In the genomic region with DNA sequence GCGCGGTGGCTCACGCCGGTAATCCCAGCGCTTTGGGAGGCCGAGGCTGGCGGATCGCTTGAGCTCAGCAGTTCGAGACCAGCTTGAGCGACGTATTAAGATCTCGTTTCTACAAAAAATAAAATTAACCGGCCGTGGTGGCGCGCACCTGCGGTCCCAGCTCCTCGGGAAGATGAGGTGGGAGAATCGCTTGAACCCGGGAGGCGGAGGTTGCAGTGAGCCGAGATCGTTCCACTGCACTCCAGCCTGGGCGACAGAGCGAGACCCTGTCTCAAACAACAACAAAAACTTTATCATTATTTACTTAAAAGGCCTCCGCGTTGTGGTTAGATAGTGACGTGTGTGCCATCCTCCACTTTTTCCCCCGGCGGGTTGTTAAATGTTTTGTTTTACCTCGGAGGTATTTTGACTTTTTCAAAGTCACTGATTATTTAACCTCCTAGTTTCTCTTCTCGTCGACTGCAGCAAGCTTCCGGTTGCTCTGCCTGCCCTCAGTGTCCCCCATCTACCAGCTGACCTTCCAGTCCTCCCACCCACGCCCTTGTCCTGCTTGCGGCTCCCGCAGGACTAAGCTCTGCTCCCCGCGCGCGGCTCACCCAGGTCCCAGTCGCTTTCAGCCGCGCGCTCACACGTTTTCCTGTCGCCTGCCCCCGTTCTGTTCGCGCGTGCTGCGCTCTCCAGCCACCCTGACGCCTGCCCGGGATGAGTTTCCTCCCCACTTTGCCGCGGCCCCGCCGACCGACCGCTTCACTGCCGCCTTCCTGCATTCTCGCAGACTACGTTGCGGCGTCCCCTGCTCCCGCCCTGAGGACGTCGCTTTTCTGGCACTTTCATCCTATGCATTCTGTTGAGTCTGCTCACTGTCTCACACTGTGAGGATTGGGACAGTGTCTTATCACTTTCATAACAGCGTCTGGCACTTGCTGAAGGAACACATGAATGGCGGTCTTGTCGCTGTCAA, we compare ENCODE assay signal across 1 cellular context.
TF ChIP-seq lines count a peak whose summit lies in the region.

No MANE protein-coding gene starts in this region.

TF ChIP-seq in WTC11, 78 proteins besides CTCF, POLR2A, EP300 and RAD21 (continued from another document):
- TF ChIP-seq FOXJ3 (CRISPR knock-in tag; IDR thresholded peaks at IDR 0.05; ENCODE audit: borderline replicate concordance), result no peak
- TF ChIP-seq, protein P1, sequence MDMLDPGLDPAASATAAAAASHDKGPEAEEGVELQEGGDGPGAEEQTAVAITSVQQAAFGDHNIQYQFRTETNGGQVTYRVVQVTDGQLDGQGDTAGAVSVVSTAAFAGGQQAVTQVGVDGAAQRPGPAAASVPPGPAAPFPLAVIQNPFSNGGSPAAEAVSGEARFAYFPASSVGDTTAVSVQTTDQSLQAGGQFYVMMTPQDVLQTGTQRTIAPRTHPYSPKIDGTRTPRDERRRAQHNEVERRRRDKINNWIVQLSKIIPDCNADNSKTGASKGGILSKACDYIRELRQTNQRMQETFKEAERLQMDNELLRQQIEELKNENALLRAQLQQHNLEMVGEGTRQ (CRISPR knock-in tag; IDR thresholded peaks at IDR 0.05), result no peak
- TF ChIP-seq ESRRA (CRISPR knock-in tag; IDR thresholded peaks at IDR 0.05; ENCODE audit: borderline replicate concordance), result no peak
- TF ChIP-seq ETV6 (CRISPR knock-in tag; IDR thresholded peaks at IDR 0.05), result 0 out of 2 replicates have a peak, but pooled peaks have one; percentile 48
- TF ChIP-seq GABPB1 (CRISPR knock-in tag; IDR thresholded peaks at IDR 0.05), result peak; percentile 78
- peak; percentile 70; the same call in 1 of the 2 replicates for TF ChIP-seq NFE2L1 (CRISPR knock-in tag; IDR thresholded peaks at IDR 0.05)
- no peak for TF ChIP-seq ZNF138 (CRISPR knock-in tag; conservative IDR thresholded peaks at IDR 0.05)
- peak; percentile 56; the same call in 1 of the 2 replicates for TF ChIP-seq TCF7 (CRISPR knock-in tag; IDR thresholded peaks at IDR 0.05; ENCODE audit: low read depth)
- TF ChIP-seq, protein P2, sequence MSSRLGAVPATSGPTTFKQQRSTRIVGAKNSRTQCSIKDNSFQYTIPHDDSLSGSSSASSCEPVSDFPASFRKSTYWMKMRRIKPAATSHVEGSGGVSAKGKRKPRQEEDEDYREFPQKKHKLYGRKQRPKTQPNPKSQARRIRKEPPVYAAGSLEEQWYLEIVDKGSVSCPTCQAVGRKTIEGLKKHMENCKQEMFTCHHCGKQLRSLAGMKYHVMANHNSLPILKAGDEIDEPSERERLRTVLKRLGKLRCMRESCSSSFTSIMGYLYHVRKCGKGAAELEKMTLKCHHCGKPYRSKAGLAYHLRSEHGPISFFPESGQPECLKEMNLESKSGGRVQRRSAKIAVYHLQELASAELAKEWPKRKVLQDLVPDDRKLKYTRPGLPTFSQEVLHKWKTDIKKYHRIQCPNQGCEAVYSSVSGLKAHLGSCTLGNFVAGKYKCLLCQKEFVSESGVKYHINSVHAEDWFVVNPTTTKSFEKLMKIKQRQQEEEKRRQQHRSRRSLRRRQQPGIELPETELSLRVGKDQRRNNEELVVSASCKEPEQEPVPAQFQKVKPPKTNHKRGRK (CRISPR knock-in tag; IDR thresholded peaks at IDR 0.05; ENCODE audit: borderline replicate concordance), result no peak
- TF ChIP-seq KAT7 (CRISPR knock-in tag; IDR thresholded peaks at IDR 0.05; ENCODE audit: borderline replicate concordance), result 0 out of 2 replicates have a peak, but pooled peaks have one; percentile 62
- TF ChIP-seq, protein P3, sequence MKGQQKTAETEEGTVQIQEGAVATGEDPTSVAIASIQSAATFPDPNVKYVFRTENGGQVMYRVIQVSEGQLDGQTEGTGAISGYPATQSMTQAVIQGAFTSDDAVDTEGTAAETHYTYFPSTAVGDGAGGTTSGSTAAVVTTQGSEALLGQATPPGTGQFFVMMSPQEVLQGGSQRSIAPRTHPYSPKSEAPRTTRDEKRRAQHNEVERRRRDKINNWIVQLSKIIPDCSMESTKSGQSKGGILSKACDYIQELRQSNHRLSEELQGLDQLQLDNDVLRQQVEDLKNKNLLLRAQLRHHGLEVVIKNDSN (CRISPR knock-in tag; IDR thresholded peaks at IDR 0.05), result peak; percentile 54; the same call in 1 of the 2 replicates
- TF ChIP-seq SP1 (CRISPR knock-in tag; conservative IDR thresholded peaks at IDR 0.05), result no peak
- no peak for TF ChIP-seq NR2C2 (CRISPR knock-in tag; IDR thresholded peaks at IDR 0.05)
- TF ChIP-seq, protein P4, sequence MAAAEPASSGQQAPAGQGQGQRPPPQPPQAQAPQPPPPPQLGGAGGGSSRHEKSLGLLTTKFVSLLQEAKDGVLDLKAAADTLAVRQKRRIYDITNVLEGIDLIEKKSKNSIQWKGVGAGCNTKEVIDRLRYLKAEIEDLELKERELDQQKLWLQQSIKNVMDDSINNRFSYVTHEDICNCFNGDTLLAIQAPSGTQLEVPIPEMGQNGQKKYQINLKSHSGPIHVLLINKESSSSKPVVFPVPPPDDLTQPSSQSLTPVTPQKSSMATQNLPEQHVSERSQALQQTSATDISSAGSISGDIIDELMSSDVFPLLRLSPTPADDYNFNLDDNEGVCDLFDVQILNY (CRISPR knock-in tag; IDR thresholded peaks at IDR 0.05), result peak; percentile 45; the same call in 1 of the 2 replicates
- no peak for TF ChIP-seq ZNF396 (CRISPR knock-in tag; IDR thresholded peaks at IDR 0.05; ENCODE audit: borderline replicate concordance)
- TF ChIP-seq ZBTB21 (CRISPR knock-in tag; IDR thresholded peaks at IDR 0.05; ENCODE audit: borderline replicate concordance), result no peak
- TF ChIP-seq, protein P5, sequence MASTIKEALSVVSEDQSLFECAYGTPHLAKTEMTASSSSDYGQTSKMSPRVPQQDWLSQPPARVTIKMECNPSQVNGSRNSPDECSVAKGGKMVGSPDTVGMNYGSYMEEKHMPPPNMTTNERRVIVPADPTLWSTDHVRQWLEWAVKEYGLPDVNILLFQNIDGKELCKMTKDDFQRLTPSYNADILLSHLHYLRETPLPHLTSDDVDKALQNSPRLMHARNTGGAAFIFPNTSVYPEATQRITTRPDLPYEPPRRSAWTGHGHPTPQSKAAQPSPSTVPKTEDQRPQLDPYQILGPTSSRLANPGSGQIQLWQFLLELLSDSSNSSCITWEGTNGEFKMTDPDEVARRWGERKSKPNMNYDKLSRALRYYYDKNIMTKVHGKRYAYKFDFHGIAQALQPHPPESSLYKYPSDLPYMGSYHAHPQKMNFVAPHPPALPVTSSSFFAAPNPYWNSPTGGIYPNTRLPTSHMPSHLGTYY (CRISPR knock-in tag; IDR thresholded peaks at IDR 0.05), result no peak
- TF ChIP-seq MYBL2 (CRISPR knock-in tag; IDR thresholded peaks at IDR 0.05), result no peak; the same call in 1 of the 2 replicates
- 0 out of 2 replicates have a peak, but pooled peaks have one; percentile 38 for TF ChIP-seq CREB1 (CRISPR knock-in tag; IDR thresholded peaks at IDR 0.05)
- TF ChIP-seq, protein P6, sequence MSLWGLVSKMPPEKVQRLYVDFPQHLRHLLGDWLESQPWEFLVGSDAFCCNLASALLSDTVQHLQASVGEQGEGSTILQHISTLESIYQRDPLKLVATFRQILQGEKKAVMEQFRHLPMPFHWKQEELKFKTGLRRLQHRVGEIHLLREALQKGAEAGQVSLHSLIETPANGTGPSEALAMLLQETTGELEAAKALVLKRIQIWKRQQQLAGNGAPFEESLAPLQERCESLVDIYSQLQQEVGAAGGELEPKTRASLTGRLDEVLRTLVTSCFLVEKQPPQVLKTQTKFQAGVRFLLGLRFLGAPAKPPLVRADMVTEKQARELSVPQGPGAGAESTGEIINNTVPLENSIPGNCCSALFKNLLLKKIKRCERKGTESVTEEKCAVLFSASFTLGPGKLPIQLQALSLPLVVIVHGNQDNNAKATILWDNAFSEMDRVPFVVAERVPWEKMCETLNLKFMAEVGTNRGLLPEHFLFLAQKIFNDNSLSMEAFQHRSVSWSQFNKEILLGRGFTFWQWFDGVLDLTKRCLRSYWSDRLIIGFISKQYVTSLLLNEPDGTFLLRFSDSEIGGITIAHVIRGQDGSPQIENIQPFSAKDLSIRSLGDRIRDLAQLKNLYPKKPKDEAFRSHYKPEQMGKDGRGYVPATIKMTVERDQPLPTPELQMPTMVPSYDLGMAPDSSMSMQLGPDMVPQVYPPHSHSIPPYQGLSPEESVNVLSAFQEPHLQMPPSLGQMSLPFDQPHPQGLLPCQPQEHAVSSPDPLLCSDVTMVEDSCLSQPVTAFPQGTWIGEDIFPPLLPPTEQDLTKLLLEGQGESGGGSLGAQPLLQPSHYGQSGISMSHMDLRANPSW (CRISPR knock-in tag; conservative IDR thresholded peaks at IDR 0.05; ENCODE audit: low read depth), result no peak
- TF ChIP-seq, protein P7, sequence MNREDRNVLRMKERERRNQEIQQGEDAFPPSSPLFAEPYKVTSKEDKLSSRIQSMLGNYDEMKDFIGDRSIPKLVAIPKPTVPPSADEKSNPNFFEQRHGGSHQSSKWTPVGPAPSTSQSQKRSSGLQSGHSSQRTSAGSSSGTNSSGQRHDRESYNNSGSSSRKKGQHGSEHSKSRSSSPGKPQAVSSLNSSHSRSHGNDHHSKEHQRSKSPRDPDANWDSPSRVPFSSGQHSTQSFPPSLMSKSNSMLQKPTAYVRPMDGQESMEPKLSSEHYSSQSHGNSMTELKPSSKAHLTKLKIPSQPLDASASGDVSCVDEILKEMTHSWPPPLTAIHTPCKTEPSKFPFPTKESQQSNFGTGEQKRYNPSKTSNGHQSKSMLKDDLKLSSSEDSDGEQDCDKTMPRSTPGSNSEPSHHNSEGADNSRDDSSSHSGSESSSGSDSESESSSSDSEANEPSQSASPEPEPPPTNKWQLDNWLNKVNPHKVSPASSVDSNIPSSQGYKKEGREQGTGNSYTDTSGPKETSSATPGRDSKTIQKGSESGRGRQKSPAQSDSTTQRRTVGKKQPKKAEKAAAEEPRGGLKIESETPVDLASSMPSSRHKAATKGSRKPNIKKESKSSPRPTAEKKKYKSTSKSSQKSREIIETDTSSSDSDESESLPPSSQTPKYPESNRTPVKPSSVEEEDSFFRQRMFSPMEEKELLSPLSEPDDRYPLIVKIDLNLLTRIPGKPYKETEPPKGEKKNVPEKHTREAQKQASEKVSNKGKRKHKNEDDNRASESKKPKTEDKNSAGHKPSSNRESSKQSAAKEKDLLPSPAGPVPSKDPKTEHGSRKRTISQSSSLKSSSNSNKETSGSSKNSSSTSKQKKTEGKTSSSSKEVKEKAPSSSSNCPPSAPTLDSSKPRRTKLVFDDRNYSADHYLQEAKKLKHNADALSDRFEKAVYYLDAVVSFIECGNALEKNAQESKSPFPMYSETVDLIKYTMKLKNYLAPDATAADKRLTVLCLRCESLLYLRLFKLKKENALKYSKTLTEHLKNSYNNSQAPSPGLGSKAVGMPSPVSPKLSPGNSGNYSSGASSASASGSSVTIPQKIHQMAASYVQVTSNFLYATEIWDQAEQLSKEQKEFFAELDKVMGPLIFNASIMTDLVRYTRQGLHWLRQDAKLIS (CRISPR knock-in tag; IDR thresholded peaks at IDR 0.05; ENCODE audit: borderline replicate concordance), result no peak
- no peak for TF ChIP-seq HMGA2 (CRISPR knock-in tag; IDR thresholded peaks at IDR 0.05)
- 0 out of 2 replicates have a peak, but pooled peaks have one; percentile 53 for TF ChIP-seq CREM (CRISPR knock-in tag; IDR thresholded peaks at IDR 0.05)
- TF ChIP-seq, protein P8, sequence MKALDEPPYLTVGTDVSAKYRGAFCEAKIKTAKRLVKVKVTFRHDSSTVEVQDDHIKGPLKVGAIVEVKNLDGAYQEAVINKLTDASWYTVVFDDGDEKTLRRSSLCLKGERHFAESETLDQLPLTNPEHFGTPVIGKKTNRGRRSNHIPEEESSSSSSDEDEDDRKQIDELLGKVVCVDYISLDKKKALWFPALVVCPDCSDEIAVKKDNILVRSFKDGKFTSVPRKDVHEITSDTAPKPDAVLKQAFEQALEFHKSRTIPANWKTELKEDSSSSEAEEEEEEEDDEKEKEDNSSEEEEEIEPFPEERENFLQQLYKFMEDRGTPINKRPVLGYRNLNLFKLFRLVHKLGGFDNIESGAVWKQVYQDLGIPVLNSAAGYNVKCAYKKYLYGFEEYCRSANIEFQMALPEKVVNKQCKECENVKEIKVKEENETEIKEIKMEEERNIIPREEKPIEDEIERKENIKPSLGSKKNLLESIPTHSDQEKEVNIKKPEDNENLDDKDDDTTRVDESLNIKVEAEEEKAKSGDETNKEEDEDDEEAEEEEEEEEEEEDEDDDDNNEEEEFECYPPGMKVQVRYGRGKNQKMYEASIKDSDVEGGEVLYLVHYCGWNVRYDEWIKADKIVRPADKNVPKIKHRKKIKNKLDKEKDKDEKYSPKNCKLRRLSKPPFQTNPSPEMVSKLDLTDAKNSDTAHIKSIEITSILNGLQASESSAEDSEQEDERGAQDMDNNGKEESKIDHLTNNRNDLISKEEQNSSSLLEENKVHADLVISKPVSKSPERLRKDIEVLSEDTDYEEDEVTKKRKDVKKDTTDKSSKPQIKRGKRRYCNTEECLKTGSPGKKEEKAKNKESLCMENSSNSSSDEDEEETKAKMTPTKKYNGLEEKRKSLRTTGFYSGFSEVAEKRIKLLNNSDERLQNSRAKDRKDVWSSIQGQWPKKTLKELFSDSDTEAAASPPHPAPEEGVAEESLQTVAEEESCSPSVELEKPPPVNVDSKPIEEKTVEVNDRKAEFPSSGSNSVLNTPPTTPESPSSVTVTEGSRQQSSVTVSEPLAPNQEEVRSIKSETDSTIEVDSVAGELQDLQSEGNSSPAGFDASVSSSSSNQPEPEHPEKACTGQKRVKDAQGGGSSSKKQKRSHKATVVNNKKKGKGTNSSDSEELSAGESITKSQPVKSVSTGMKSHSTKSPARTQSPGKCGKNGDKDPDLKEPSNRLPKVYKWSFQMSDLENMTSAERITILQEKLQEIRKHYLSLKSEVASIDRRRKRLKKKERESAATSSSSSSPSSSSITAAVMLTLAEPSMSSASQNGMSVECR (CRISPR knock-in tag; IDR thresholded peaks at IDR 0.05; ENCODE audit: borderline replicate concordance), result peak; percentile 78
- TF ChIP-seq, protein P9, sequence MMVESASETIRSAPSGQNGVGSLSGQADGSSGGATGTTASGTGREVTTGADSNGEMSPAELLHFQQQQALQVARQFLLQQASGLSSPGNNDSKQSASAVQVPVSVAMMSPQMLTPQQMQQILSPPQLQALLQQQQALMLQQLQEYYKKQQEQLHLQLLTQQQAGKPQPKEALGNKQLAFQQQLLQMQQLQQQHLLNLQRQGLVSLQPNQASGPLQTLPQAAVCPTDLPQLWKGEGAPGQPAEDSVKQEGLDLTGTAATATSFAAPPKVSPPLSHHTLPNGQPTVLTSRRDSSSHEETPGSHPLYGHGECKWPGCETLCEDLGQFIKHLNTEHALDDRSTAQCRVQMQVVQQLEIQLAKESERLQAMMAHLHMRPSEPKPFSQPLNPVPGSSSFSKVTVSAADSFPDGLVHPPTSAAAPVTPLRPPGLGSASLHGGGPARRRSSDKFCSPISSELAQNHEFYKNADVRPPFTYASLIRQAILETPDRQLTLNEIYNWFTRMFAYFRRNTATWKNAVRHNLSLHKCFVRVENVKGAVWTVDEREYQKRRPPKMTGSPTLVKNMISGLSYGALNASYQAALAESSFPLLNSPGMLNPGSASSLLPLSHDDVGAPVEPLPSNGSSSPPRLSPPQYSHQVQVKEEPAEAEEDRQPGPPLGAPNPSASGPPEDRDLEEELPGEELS (CRISPR knock-in tag; IDR thresholded peaks at IDR 0.05), result peak; percentile 94
- peak; percentile 56; the same call in 1 of the 2 replicates for TF ChIP-seq ZNF232 (CRISPR knock-in tag; IDR thresholded peaks at IDR 0.05)
- peak; percentile 82 for TF ChIP-seq TEAD1 (CRISPR knock-in tag; IDR thresholded peaks at IDR 0.05)
- 0 out of 2 replicates have a peak, but pooled peaks have one; percentile 64 for TF ChIP-seq ZNF219 (CRISPR knock-in tag; IDR thresholded peaks at IDR 0.05; ENCODE audit: borderline replicate concordance)
